8 cellular contexts compared by ENCODE assay signal in the genomic region with DNA sequence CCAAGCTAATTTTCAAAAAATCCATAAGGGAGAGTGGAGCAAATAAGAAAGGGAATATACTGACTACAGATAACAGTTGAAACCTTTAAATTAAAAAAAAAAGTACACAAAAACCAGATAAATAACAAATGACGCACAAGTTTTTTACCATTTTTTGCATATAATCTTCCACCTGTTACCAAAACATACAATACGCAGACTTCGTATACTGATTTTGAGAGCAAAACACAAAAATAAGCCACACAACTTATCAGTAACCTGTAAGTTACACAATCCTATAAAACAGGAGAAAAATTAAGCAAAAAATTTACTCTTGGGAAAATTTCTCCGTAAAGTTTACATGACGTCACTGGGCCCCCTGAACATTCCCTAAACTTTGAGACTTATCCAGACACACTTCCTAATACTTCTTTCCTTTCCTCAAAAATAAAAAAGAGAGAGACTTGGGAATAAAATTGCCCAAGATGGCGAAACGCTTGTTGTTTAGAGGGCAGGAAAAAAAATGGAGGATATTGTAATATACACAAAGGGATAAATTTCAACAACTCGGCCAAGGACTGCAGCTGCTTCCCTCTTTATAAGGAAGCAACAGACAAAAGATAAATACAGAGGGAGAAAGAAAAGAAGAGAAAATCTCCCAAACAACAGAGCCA. TPM values are rescaled to one million over a fixed set of nuclear protein-coding genes. Genes with fewer than 3 reads are reported as not detected.
A peak's percentile ranks its signal among the peaks of the same experiment; 100 is the strongest.
DNase-seq lines count a peak whose midpoint lies in the region; ATAC-seq and TF ChIP-seq lines count a peak whose summit lies in the region.

No MANE protein-coding gene starts in this region.

- H3K9me3 Mint-ChIP-seq in T-cell = no peaks in the 10 kb centered on the region

- H3K27me3 ChIP-seq in ACC112 (ENCODE audit: insufficient read depth, low read length) = no peaks in the 10 kb centered on the region
- no peaks in the 10 kb centered on the region for H3K27me3 ChIP-seq in foreskin keratinocyte
- no peaks in the 10 kb centered on the region for H3K27me3 ChIP-seq in psoas muscle (ENCODE audit: insufficient read depth in 3 of 3, low read length in 2 of 3)

- peaks cover 13 to 16% (median 15%) of the 10 kb centered on the region in 3 donors for H3K4me1 Mint-ChIP-seq in T-cell

- ATAC-seq in T-cell (replicated peaks in 1 of 4) (no peak), foreskin keratinocyte (peak; percentile 1), psoas muscle (peak; percentile 4 to 16 (median 10))

- peak overlapping the region; percentile 84 to 91 (median 86) for H3K4me3 Mint-ChIP-seq in T-cell

- POLR2A ChIA-PET in T-cell (lab: Charles Lee) = interaction anchor here in 1 of 2 donors (0.6 kb wide), 1 partner anchor 59 kb away, joined by 3 read pairs; no protein-coding TSS in a partner anchor

- H3K4me1 ChIP-seq in ACC112 (ENCODE audit: control insufficient read depth, insufficient read depth, low read length, unreplicated experiment) (peaks cover 27% of the 10 kb centered on the region), foreskin keratinocyte (peaks cover 46% of the 10 kb centered on the region), psoas muscle (peaks cover 35% of the 10 kb centered on the region)

- H3K79me2 ChIP-seq in ACC112 (ENCODE audit: control insufficient read depth, insufficient read depth, low read length, unreplicated experiment) = peaks cover 34% of the 10 kb centered on the region

- intact Hi-C loops in psoas muscle (cut with DNase I) = loop anchor here (1.0 to 5.0 kb wide), 3 partner anchors 97 to 102 kb away; partner anchors contain the start of gene MARCHF7 (in 1 of the 2)

- peak overlapping the region; percentile 63 for H2AFZ ChIP-seq in ACC112 (ENCODE audit: low read length, unreplicated experiment)

- H3K9me3 ChIP-seq in psoas muscle = no peaks in the 10 kb centered on the region

- CTCF ChIA-PET in T-cell (lab: Charles Lee) = interaction anchor here in 1 of 2 donors (0.6 kb wide), 1 partner anchor 1464 kb away, joined by 3 read pairs; no protein-coding TSS in a partner anchor

- H3K27ac Mint-ChIP-seq in T-cell = no peak overlapping the region

- peak overlapping the region; percentile 94 for H3K4me3 ChIP-seq in ACC112 (ENCODE audit: low read depth, low read length)
- peak overlapping the region; percentile 83 for H3K4me3 ChIP-seq in psoas muscle

- DNase-seq in H4 (ENCODE audit: low spot score) (peak; percentile 39), T-cell (no peak), foreskin keratinocyte (peak; percentile 42 to 70), psoas muscle (no peak), NCI-H69 (lab: John Stamatoyannopoulos, UW) (no peak), amygdala (lab: John Stamatoyannopoulos, UW) (no peak), cerebellar cortex (ENCODE audit: low spot score) (no peak)

- H3K27ac ChIP-seq in ACC112 (ENCODE audit: low read depth, low read length) (peak overlapping the region; percentile 87), foreskin keratinocyte (peak overlapping the region; percentile 96), psoas muscle (peak overlapping the region; percentile 92)

- H3K36me3 ChIP-seq in ACC112 (ENCODE audit: insufficient read depth, low read length) (no peaks in the 10 kb centered on the region), psoas muscle (ENCODE audit: insufficient read depth in 1 of 2, low read depth in 1 of 2) (no peaks in the 10 kb centered on the region)

- TF ChIP-seq CTCF in foreskin keratinocyte (conservative IDR thresholded peaks at IDR 0.05) (no peak), psoas muscle (IDR thresholded peaks at IDR 0.05) (no peak)

- H3K36me3 Mint-ChIP-seq in T-cell = peaks cover 4% of the 10 kb centered on the region

- H3K27me3 Mint-ChIP-seq in T-cell = peaks cover 17 to 30% of the 10 kb centered on the region in 2 donors

- WGBS in psoas muscle, 3 donors = 1 to 4% (median 2%) methylated on average over 8 of the region's 8 CpGs

RNA-seq across cellular contexts. Expression of gene BAZ2B, which starts 1.7 kb away (rescaled TPM):
- total RNA-seq in H4 (2014; rRNA removed; shearing (Covaris generic)) = 16.7 and 17.2 TPM in 2 replicates
- total RNA-seq in T-cell (10 to 100 TPM; 21.2 to 38.5 (median 27.2) TPM), foreskin keratinocyte (28.5 and 33.8 TPM in 2 replicates), psoas muscle (10 to 100 TPM; 22.7 to 27.0 (median 25.3) TPM)
- polyA plus RNA-seq in foreskin keratinocyte (1.8 TPM in 2 replicates), psoas muscle (10 to 100 TPM in 1 of 3 donors, 1 to 10 TPM in 2; 7.5 to 12.3 (median 9.0) TPM)

Comparison
In these comparisons a context has a peak if more than half of its experiments do, and no peak if none do; other contexts are left out.
1. DNase-seq: peak in H4 (single experiment) and foreskin keratinocyte (2 of 2); none in T-cell (0 of 34), psoas muscle (0 of 2), NCI-H69 (single experiment), amygdala (0 of 56) and cerebellar cortex (single experiment).
2. ATAC-seq: peak in foreskin keratinocyte (single experiment) and psoas muscle (4 of 4); none in T-cell (0 of 4).
3. Peak in every context shown above with its lines, with median percentiles within 50 percentile points of each other: H3K27ac ChIP-seq.